In the genomic region with DNA sequence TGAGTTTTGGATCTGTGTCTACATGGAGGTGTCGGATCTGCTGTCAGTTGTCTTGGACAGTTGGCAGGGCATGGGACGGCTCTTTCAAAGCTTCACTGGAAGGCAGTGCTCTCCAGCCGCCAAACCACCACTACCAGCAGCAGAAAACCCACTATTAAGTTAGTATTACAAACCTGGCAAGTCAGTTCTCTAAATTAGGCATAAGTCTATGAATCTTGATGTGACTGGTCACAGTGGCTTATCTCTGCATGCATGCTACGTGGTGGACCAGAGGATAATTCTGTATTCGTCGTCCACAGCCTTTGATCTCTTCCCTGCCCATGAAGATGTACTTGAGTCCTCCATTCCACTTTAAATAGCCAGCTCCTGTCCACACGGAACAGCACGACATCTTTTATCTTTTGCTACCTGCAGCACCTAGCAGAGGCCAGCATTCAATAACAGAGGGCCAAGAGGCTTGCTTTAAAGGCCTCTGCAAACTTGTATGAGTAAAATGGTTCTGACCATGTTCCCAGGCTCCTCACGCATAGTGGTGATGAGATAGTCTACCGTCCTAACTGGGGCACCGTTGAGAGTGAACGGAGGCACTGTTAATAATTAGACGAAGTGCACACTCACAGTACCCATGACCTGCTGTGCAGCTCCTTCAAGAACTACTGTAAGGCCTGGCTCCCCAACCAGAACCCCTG, we compare ENCODE assay signal across 9 cellular contexts. TPM values are rescaled to one million over a fixed set of nuclear protein-coding genes. Genes with fewer than 3 reads are reported as not detected.
A peak's percentile ranks its signal among the peaks of the same experiment; 100 is the strongest.
DNase-seq lines count a peak whose midpoint lies in the region; ATAC-seq and TF ChIP-seq lines count a peak whose summit lies in the region.
"Had no signal": no experiment of that assay in that cellular context is flagged by ENCODE, and none has a peak within 500 bp of the region (broad histone marks: within the 10 kb centered on the region; RNA-seq: fewer than 3 reads in every experiment).

No MANE protein-coding gene starts in this region.

- H3K9me3 Mint-ChIP-seq in endodermal cell, result no peaks in the 10 kb centered on the region

- no peak overlapping the region for H3K27ac Mint-ChIP-seq in endodermal cell

- H3K36me3 ChIP-seq in NT2/D1 (ENCODE audit: insufficient read depth, insufficient read length, low read length) (no peaks in the 10 kb centered on the region), endodermal cell (ENCODE audit: control insufficient read depth, insufficient read depth, low read length) (no peaks in the 10 kb centered on the region), neuron (ENCODE audit: insufficient read depth, low read length) (no peaks in the 10 kb centered on the region)

- H3K27me3 ChIP-seq in NT2/D1 (ENCODE audit: insufficient read depth, insufficient read length) (no peaks in the 10 kb centered on the region), endodermal cell (ENCODE audit: control insufficient read depth, insufficient read depth, low read length, poor library complexity, severe bottlenecking) (no peaks in the 10 kb centered on the region), neuron (ENCODE audit: insufficient read depth, low read length) (no peaks in the 10 kb centered on the region)

- H3K36me3 Mint-ChIP-seq in endodermal cell (ENCODE audit: low read depth), result peaks cover 2% of the 10 kb centered on the region

- H3K9ac ChIP-seq in NT2/D1 (ENCODE audit: insufficient read length, low read depth), result peak overlapping the region; percentile 37
- H3K9ac ChIP-seq in endodermal cell (ENCODE audit: extremely low read depth, low read length, poor library complexity, severe bottlenecking), result no peak overlapping the region

- H3K4me1 ChIP-seq in NT2/D1 (ENCODE audit: insufficient read depth, insufficient read length) (peaks cover 23% of the 10 kb centered on the region), endodermal cell (ENCODE audit: control insufficient read depth, insufficient read depth, low read length) (peaks cover 13% of the 10 kb centered on the region), neuron (ENCODE audit: insufficient read depth, low read length) (peaks cover 44% of the 10 kb centered on the region)

- in situ Hi-C loops in GM13976 (cut with MboI; ENCODE audit: low sequenced_read_pairs, unreplicated experiment), result no loop called here

- no peak overlapping the region for H2AFZ ChIP-seq in neuron (ENCODE audit: low read depth, low read length)

- DNase-seq in NT2/D1 (ENCODE audit: low read depth, low spot score) (no peak), endodermal cell (no peak), GM13976 (ENCODE audit: low spot score) (no peak), NCI-H146 (lab: John Stamatoyannopoulos, UW) (no peak), T1000 (lab: John Stamatoyannopoulos, UW) (no peak)

- H3K4me3 Mint-ChIP-seq in endodermal cell, result peak overlapping the region; percentile 46

- peaks cover 2% of the 10 kb centered on the region for H3K27me3 Mint-ChIP-seq in endodermal cell (ENCODE audit: insufficient read depth)

- peaks cover 39% of the 10 kb centered on the region for H3K4me1 Mint-ChIP-seq in endodermal cell

- no peak for ATAC-seq in GM19328 (IDR thresholded peaks at IDR 0.05; ENCODE audit: unreplicated experiment)

- TF ChIP-seq CTCF in C4-2B (conservative IDR thresholded peaks at IDR 0.05) (no peak), endodermal cell (conservative IDR thresholded peaks at IDR 0.05) (no peak), GM13976 (IDR thresholded peaks at IDR 0.05; ENCODE audit: borderline replicate concordance, control extremely low read depth, extremely low read depth, insufficient read depth, missing control alignments) (no peak)

- H3K4me3 ChIP-seq in NT2/D1 (ENCODE audit: insufficient read length, low read depth) (peak overlapping the region; percentile 64), endodermal cell (ENCODE audit: low read length) (peak overlapping the region; percentile 76), neuron (ENCODE audit: low read length) (peak overlapping the region; percentile 57)

- H3K27ac ChIP-seq in C4-2B (peak overlapping the region; percentile 91; the same call in 1 of the 2 replicates), endodermal cell (ENCODE audit: low read depth, low read length) (no peak overlapping the region)

- 77 to 83% methylated on average over 11 to 13 of the region's 13 CpGs for WGBS in endodermal cell (ENCODE audit: insufficient coverage in 1 of 2, insufficient read length in 1 of 2), 2 experiments

- H3K9me3 ChIP-seq in NT2/D1 (ENCODE audit: insufficient read depth, low read length), result no peaks in the 10 kb centered on the region
- no peaks in the 10 kb centered on the region for H3K9me3 ChIP-seq in endodermal cell (ENCODE audit: control insufficient read depth, low read length)
- no peaks in the 10 kb centered on the region for H3K9me3 ChIP-seq in neuron (ENCODE audit: low read length)

RNA-seq across cellular contexts. Expression of a gene that starts 0.8 kb away (rescaled TPM):
- under 1 TPM; 0.66 to 0.75 TPM for total RNA-seq in endodermal cell
- 1.1 TPM for polyA plus RNA-seq in endodermal cell (2013, experiment 1 of 2)
- polyA plus RNA-seq in endodermal cell (2013, experiment 2 of 2), result 1.7 TPM

RNA-seq across cellular contexts. Expression of a gene that starts 42.7 kb away (rescaled TPM):
- total RNA-seq in endodermal cell, result under 1 TPM; 0.35 to 0.51 TPM
- 1.1 TPM for polyA plus RNA-seq in endodermal cell (2013, experiment 1 of 2)
- 0.91 TPM for polyA plus RNA-seq in endodermal cell (2013, experiment 2 of 2)
- total RNA-seq: activated CD8-positive, alpha-beta memory T cell treated with anti-CD3 and anti-CD28 coated beads for 36 hours had no signal
